ENCODE assay signal across 8 cellular contexts in genomic region chr6:34154668-34155447, GRCh38. TPM values are rescaled to one million over a fixed set of nuclear protein-coding genes. Genes with fewer than 3 reads are reported as not detected.
DNase-seq lines count a peak whose midpoint lies in the region; ATAC-seq and TF ChIP-seq lines count a peak whose summit lies in the region.

No MANE protein-coding gene starts in this region.

- no peak for TF ChIP-seq POLR2A in thyroid gland (IDR thresholded peaks at IDR 0.05)

- WGBS in thyroid gland, 2 donors, result 12% methylated on average over 18 to 33 of the region's 61 CpGs

- H3K9ac ChIP-seq in OCI-LY1 (ENCODE audit: low read length), result no peak overlapping the region

- no peaks in the 10 kb centered on the region for H3K79me2 ChIP-seq in OCI-LY1 (ENCODE audit: insufficient read depth, low read length)

- no peak overlapping the region for H3K4me3 ChIP-seq in OCI-LY1 (ENCODE audit: low read depth, low read length, poor library complexity, severe bottlenecking)
- peak overlapping the region; percentile 12 for H3K4me3 ChIP-seq in fibroblast of pulmonary artery (replicated peaks; ENCODE audit: low read depth, low read length)
- no peak overlapping the region for H3K4me3 ChIP-seq in thyroid gland (replicated peaks in 1 of 3)

- H3K27ac ChIP-seq in OCI-LY1 (ENCODE audit: low read depth, low read length, poor library complexity, severe bottlenecking), result no peak overlapping the region
- no peak overlapping the region for H3K27ac ChIP-seq in thyroid gland

- no peak for ATAC-seq in HG03469 (IDR thresholded peaks at IDR 0.05; ENCODE audit: unreplicated experiment)

- H3K36me3 ChIP-seq in OCI-LY1 (ENCODE audit: insufficient read depth, low read length) (no peaks in the 10 kb centered on the region), thyroid gland (no peaks in the 10 kb centered on the region)

- H3K4me1 ChIP-seq in OCI-LY1 (ENCODE audit: insufficient read depth, low read length, severe bottlenecking) (peaks cover 5% of the 10 kb centered on the region), thyroid gland (peaks cover 0 to 8% of the 10 kb centered on the region in 2 donors)

- H3F3A ChIP-seq in OCI-LY1 (ENCODE audit: insufficient read depth, low read length), result no peaks in the 10 kb centered on the region

- H2AFZ ChIP-seq in OCI-LY1 (ENCODE audit: low read length), result no peak overlapping the region

- no peaks in the 10 kb centered on the region for H3K9me3 ChIP-seq in OCI-LY1 (ENCODE audit: low read length)
- H3K9me3 ChIP-seq in thyroid gland, result no peaks in the 10 kb centered on the region

- peak overlapping the region; percentile 12; the same call in 1 of the 2 replicates for H3K4me2 ChIP-seq in OCI-LY1 (ENCODE audit: low read length)

- DNase-seq in AG08396 (ENCODE audit: low spot score) (peak; percentile 95), GM19238 (ENCODE audit: insufficient read length, low spot score) (peak; percentile 85), activated T-helper 1 cell treated with Interleukin-2 at 50 U/mL for 16 hours (ENCODE audit: low read depth) (peak; percentile 52), fibroblast of pulmonary artery (ENCODE audit: low read depth) (peak; percentile 39), nucleus accumbens (lab: John Stamatoyannopoulos, UW) (peak in 34 of 56 donors; percentile 4 to 69 (median 37)), thyroid gland (peak; percentile 49 to 53)

- TF ChIP-seq CTCF in OCI-LY1 (IDR thresholded peaks at IDR 0.05; ENCODE audit: low read length), result peak; percentile 88
- peak; percentile 46 for TF ChIP-seq CTCF in fibroblast of pulmonary artery (IDR thresholded peaks at IDR 0.05; ENCODE audit: low read length, missing control alignments)
- TF ChIP-seq CTCF in thyroid gland (IDR thresholded peaks at IDR 0.05), result peak; percentile 81 to 99 (median 97)

- H3K9me2 ChIP-seq in OCI-LY1 (ENCODE audit: low read depth, low read length), result no peaks in the 10 kb centered on the region

- no peaks in the 10 kb centered on the region for H4K20me1 ChIP-seq in OCI-LY1 (ENCODE audit: insufficient read depth, low read length)

- H3K27me3 ChIP-seq in OCI-LY1 (ENCODE audit: insufficient read depth, low read length), result no peaks in the 10 kb centered on the region
- H3K27me3 ChIP-seq in thyroid gland, result peaks cover 5% of the 10 kb centered on the region

- intact Hi-C loops in thyroid gland (cut with DNase I), result loop anchor here (2.0 to 10.0 kb wide), 2 partner anchors 386 to 570 kb away; partner anchors contain the start of gene BAK1

RNA-seq across cellular contexts. Expression of gene GRM4, which starts 9.0 kb away (rescaled TPM):
- under 1 TPM in 1 of 4 donors, not detected in 3; under 0.01 TPM for total RNA-seq in thyroid gland

Comparison
In these comparisons a context has a peak if more than half of its experiments do, and no peak if none do; other contexts are left out.
1. DNase-seq: peak in every context shown above with its lines; median percentile 95 in AG08396; 85 in GM19238; 52 in activated T-helper 1 cell treated with Interleukin-2 at 50 U/mL for 16 hours; 51 in thyroid gland; 39 in fibroblast of pulmonary artery; 37 in nucleus accumbens.
2. CTCF ChIP-seq: peak in every context shown above with its lines; median percentile 97 in thyroid gland; 88 in OCI-LY1; 46 in fibroblast of pulmonary artery.